Comparison of ENCODE assay signal across 14 cellular contexts in the genomic region with DNA sequence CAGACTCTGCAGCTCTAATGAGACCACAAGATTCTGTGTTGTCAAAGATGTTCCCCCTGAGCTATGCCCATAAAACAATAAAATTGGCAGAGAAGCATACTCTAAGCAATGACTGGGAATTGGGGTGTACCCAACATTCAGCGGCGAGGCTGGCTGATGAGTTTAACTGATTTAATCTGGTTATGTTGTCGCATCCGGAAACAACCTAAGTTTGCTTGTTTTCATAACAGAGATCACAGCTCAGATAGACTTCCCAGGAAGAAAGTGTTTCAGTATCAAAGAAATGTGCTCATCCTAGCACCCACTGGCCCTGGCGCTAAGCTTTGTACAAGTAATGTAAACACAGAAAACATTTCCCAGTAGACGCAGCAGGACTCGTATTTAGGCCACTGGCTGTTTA. TPM values are rescaled to one million over a fixed set of nuclear protein-coding genes. Genes with fewer than 3 reads are reported as not detected.
"Had no signal": no experiment of that assay in that cellular context is flagged by ENCODE, and none has a peak within 500 bp of the region (broad histone marks: within the 10 kb centered on the region; RNA-seq: fewer than 3 reads in every experiment).

No MANE protein-coding gene starts in this region.

- H3K27ac ChIP-seq: cardiac muscle cell, tibial artery had no signal

- H3K4me1 Mint-ChIP-seq: memory B cell; natural killer cell; stimulated activated naive B cell treated with anti-CD40 and anti-IgM and Interleukin-4, amounts not matched to agents 10 μg/mL and 1 μg/mL and 100 μg/mL, for 72 hours had no signal

- H3K36me3 Mint-ChIP-seq: activated naive CD4-positive, alpha-beta T cell treated with anti-CD3 and anti-CD28 coated beads, Interleukin-2, amount 50 U/mL, for 72 hours; memory B cell; natural killer cell; stimulated activated naive B cell treated with anti-CD40 and anti-IgM and Interleukin-4, amounts not matched to agents 10 μg/mL and 1 μg/mL and 100 μg/mL, for 72 hours had no signal

- H3K4me3 ChIP-seq: cardiac muscle cell, coronary artery, right atrium auricular region, tibial artery had no signal

- H3K9me3 Mint-ChIP-seq: activated CD8-positive, alpha-beta T cell treated with anti-CD3 and anti-CD28 coated beads for 36 hours; activated naive CD4-positive, alpha-beta T cell treated with anti-CD3 and anti-CD28 coated beads, Interleukin-2, amount 50 U/mL, for 72 hours; activated T-cell treated with anti-CD3 and anti-CD28 coated beads, Interleukin-2, amount 50 U/mL, for 72 hours; memory B cell had no signal

- H3K27ac Mint-ChIP-seq: activated CD8-positive, alpha-beta T cell treated with anti-CD3 and anti-CD28 coated beads for 36 hours; activated naive CD4-positive, alpha-beta T cell treated with anti-CD3 and anti-CD28 coated beads, Interleukin-2, amount 50 U/mL, for 72 hours; memory B cell; natural killer cell; stimulated activated naive B cell treated with anti-CD40 and anti-IgM and Interleukin-4, amounts not matched to agents 10 μg/mL and 1 μg/mL and 100 μg/mL, for 72 hours had no signal

- H3K9me3 ChIP-seq: right atrium auricular region, tibial artery had no signal

- H3K36me3 ChIP-seq: cardiac muscle cell, right atrium auricular region, tibial artery had no signal

- H3K27me3 ChIP-seq: cardiac muscle cell, right atrium auricular region had no signal

- ATAC-seq: activated CD8-positive, alpha-beta T cell treated with anti-CD3 and anti-CD28 coated beads for 36 hours; activated naive CD4-positive, alpha-beta T cell treated with anti-CD3 and anti-CD28 coated beads, Interleukin-2, amount 50 U/mL, for 72 hours; esophagus mucosa; left ventricle myocardium superior; natural killer cell; stimulated activated naive B cell treated with anti-CD40 and anti-IgM and Interleukin-4, amounts not matched to agents 10 μg/mL and 1 μg/mL and 100 μg/mL, for 72 hours had no signal

- DNase-seq: activated CD8-positive, alpha-beta T cell treated with anti-CD3 and anti-CD28 coated beads for 36 hours; activated gamma-delta T cell; activated T-cell treated with anti-CD3 and anti-CD28 coated beads, Interleukin-2, amount 50 U/mL, for 72 hours; left ventricle myocardium superior; natural killer cell; stimulated activated CD4-positive, alpha-beta T cell treated with anti-CD3 and anti-CD28 coated beads, Interleukin-2, amount 100 ng/mL, for 48 hours; stimulated activated naive B cell treated with anti-CD40 and anti-IgM and Interleukin-4, amounts not matched to agents 10 μg/mL and 1 μg/mL and 100 μg/mL, for 72 hours; tibial artery had no signal

- H3K4me3 Mint-ChIP-seq: activated CD8-positive, alpha-beta T cell treated with anti-CD3 and anti-CD28 coated beads for 36 hours; memory B cell; natural killer cell; stimulated activated naive B cell treated with anti-CD40 and anti-IgM and Interleukin-4, amounts not matched to agents 10 μg/mL and 1 μg/mL and 100 μg/mL, for 72 hours had no signal

RNA-seq across cellular contexts. Expression of gene SEMA5A, which starts 7.4 kb away (rescaled TPM):
- total RNA-seq: activated CD8-positive, alpha-beta T cell treated with anti-CD3 and anti-CD28 coated beads for 36 hours; activated naive CD4-positive, alpha-beta T cell treated with anti-CD3 and anti-CD28 coated beads, Interleukin-2, amount 50 U/mL, for 72 hours had no signal
